Comparison of ENCODE assay signal across 1 cellular context in genomic region chrX:24150051-24150790, GRCh38.
TF ChIP-seq lines count a peak whose summit lies in the region.

No MANE protein-coding gene starts in this region.

TF ChIP-seq in K562, 482 proteins besides CTCF, POLR2A, EP300 and RAD21 (continued from another document and continues in another):
- no peak for TF ChIP-seq ZNF609 (CRISPR knock-in tag; IDR thresholded peaks at IDR 0.05; ENCODE audit: borderline replicate concordance)
- no peak for TF ChIP-seq CHD7 (IDR thresholded peaks at IDR 0.05; ENCODE audit: low read depth, low read length)
- peak in 2 of 3 experiments; percentile 96 to 98 for TF ChIP-seq YY1 (IDR thresholded peaks at IDR 0.05; ENCODE audit: borderline replicate concordance in 1 of 3, control insufficient read depth in 1 of 3, extremely low read depth in 1 of 3, insufficient read depth in 3 of 3, insufficient read length in 1 of 3, insufficient replicate concordance in 2 of 3, low read depth in 1 of 3, low read length in 2 of 3)
- no peak for TF ChIP-seq ZNF146 (CRISPR knock-in tag; IDR thresholded peaks at IDR 0.05; ENCODE audit: unreplicated experiment)
- TF ChIP-seq ZBTB11 (CRISPR knock-in tag; IDR thresholded peaks at IDR 0.05), result peak in 1 of 3 experiments; percentile 29; a peak in 1 of 6 replicates
- TF ChIP-seq ZNF431 (CRISPR knock-in tag; IDR thresholded peaks at IDR 0.05), result no peak
- no peak for TF ChIP-seq ZNF780A (CRISPR knock-in tag; IDR thresholded peaks at IDR 0.05)
- no peak for TF ChIP-seq CBFA2T2 (conservative IDR thresholded peaks at IDR 0.05)
- no peak for TF ChIP-seq ARHGAP35 (IDR thresholded peaks at IDR 0.05; ENCODE audit: partially characterized antibody)
- no peak for TF ChIP-seq ZC3H4 (CRISPR knock-in tag; IDR thresholded peaks at IDR 0.05; ENCODE audit: borderline replicate concordance)
- no peak for TF ChIP-seq SPI1 (IDR thresholded peaks at IDR 0.05; ENCODE audit: borderline replicate concordance, low read depth, low read length)
- TF ChIP-seq C11orf30 (IDR thresholded peaks at IDR 0.05; ENCODE audit: low read depth), result no peak
- no peak for TF ChIP-seq ZBTB26 (CRISPR knock-in tag; IDR thresholded peaks at IDR 0.05)
- peak; percentile 33; the same call in 1 of the 2 replicates for TF ChIP-seq MXI1 (IDR thresholded peaks at IDR 0.05; ENCODE audit: low read depth, low read length)
- TF ChIP-seq STAT6 (CRISPR knock-in tag; IDR thresholded peaks at IDR 0.05), result no peak
- TF ChIP-seq ZNF699 (CRISPR knock-in tag; IDR thresholded peaks at IDR 0.05; ENCODE audit: insufficient replicate concordance), result no peak
- TF ChIP-seq SMARCA4 (IDR thresholded peaks at IDR 0.05), result no peak
- TF ChIP-seq NCOA1 (IDR thresholded peaks at IDR 0.05; ENCODE audit: low read depth), result no peak
- no peak for TF ChIP-seq NR3C1 (CRISPR knock-in tag; IDR thresholded peaks at IDR 0.05)
- TF ChIP-seq CBFA2T3 (IDR thresholded peaks at IDR 0.05), result no peak
- TF ChIP-seq ZNF740 (CRISPR knock-in tag; IDR thresholded peaks at IDR 0.05), result no peak
- peak in 1 of 2 experiments; percentile 62; a peak in 1 of 4 replicates for TF ChIP-seq ZNF740 (tag; IDR thresholded peaks at IDR 0.05)
- TF ChIP-seq HDAC3 (IDR thresholded peaks at IDR 0.05; ENCODE audit: borderline replicate concordance, partially characterized antibody), result no peak
- no peak for TF ChIP-seq SRSF3 (IDR thresholded peaks at IDR 0.05; ENCODE audit: insufficient read depth, low read length)
- TF ChIP-seq XRCC4 (IDR thresholded peaks at IDR 0.05; ENCODE audit: extremely low read depth, insufficient read depth, insufficient read length), result no peak
- 0 out of 2 replicates have a peak, but pooled peaks have one; percentile 26 for TF ChIP-seq DMBX1 (CRISPR knock-in tag; IDR thresholded peaks at IDR 0.05; ENCODE audit: borderline replicate concordance)
- TF ChIP-seq ZBTB12 (CRISPR knock-in tag; IDR thresholded peaks at IDR 0.05), result no peak
- no peak for TF ChIP-seq FOXK2 (conservative IDR thresholded peaks at IDR 0.05 in 1 of 2, IDR thresholded peaks at IDR 0.05 in 1 of 2; ENCODE audit: low read depth in 2 of 2)
